Comparison of ENCODE assay signal across 8 cellular contexts in the genomic region with DNA sequence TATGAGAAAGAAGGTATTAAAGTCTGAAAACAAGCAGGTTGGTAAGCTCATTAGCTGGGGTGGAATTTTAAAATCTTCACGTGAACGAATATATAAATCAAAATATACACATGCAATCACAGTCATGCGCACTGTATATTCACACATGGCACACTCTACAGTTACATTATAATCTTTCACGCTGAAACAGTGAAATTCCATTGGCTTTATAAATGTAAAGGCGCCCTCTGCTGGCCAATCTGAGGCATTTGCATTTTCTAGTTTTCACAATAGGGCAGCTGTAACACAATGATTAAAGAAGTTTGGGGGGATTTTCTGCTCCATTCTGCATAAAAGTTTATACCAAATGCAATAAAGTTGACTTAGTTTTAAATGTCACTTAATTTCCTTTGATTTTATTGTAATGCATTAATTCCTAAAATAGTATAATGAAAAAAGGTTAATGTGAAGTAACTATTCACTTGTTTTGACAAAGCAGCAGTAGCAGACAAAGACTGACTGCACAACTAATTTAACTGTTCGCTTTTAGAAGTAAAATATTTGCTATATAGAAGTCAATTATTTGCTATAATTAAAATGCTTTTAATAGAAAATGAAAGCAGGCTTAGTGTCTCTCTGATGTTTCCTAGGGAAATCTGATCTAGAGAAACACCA. TPM values are rescaled to one million over a fixed set of nuclear protein-coding genes. Genes with fewer than 3 reads are reported as not detected.
A peak's percentile ranks its signal among the peaks of the same experiment; 100 is the strongest.
DNase-seq lines count a peak whose midpoint lies in the region; ATAC-seq and TF ChIP-seq lines count a peak whose summit lies in the region.

No MANE protein-coding gene starts in this region.

- TF ChIP-seq CTCF in VCaP (conservative IDR thresholded peaks at IDR 0.05) (peak; percentile 85), right lobe of liver (IDR thresholded peaks at IDR 0.05) (peak; percentile 78 to 95 (median 92))

- intact Hi-C loops in right lobe of liver (cut with DNase I), result no loop called here

- H3K4me3 ChIP-seq in right lobe of liver, result no peak overlapping the region

- ATAC-seq in HG02885 (IDR thresholded peaks at IDR 0.05; ENCODE audit: poor library complexity, unreplicated experiment), result peak; percentile 84
- ATAC-seq in right lobe of liver, result peak; percentile 84 to 90 (median 85)

- 2% methylated on average over 6 of the region's 6 CpGs for WGBS in right lobe of liver (ENCODE audit: insufficient coverage, low coverage, low lambda C conversion rate, missing lambda C conversion rate)

- no peak overlapping the region for H3K27ac ChIP-seq in VCaP
- peak overlapping the region in 2 of 3 donors; percentile 29 to 48 for H3K27ac ChIP-seq in right lobe of liver

- no peak for TF ChIP-seq POLR2A in right lobe of liver (IDR thresholded peaks at IDR 0.05)

- H3K36me3 ChIP-seq in right lobe of liver, result no peaks in the 10 kb centered on the region

- H3K27me3 ChIP-seq in right lobe of liver, result no peaks in the 10 kb centered on the region

- DNase-seq in SIG-M5 treated with dmso at 0.1 percent for 504 hours (lab: John Stamatoyannopoulos, UW; ENCODE audit: unreplicated experiment) (peak; percentile 73), SIG-M5 (lab: John Stamatoyannopoulos, UW) (no peak), NCI-H2081 treated with DMSO at 0.1 percent for 48 hours (lab: John Stamatoyannopoulos, UW) (peak; percentile 34), cerebellar cortex (ENCODE audit: low spot score) (peak; percentile 71), right lobe of liver (peak in 1 of 3 donors; percentile 56)
- peak; percentile 12 to 39 for DNase-seq in stimulated activated CD8-positive, alpha-beta memory T cell treated with anti-CD3 and anti-CD28 coated beads, Interleukin-2, amount 100 ng/mL, for 48 hours (ENCODE audit: low read depth in 2 of 2)

- H3K4me1 ChIP-seq in right lobe of liver, result peaks cover 0 to 11% (median 4%) of the 10 kb centered on the region in 4 donors

- H3K9me3 ChIP-seq in right lobe of liver, result no peaks in the 10 kb centered on the region

RNA-seq across cellular contexts. Expression of a gene that starts 17.2 kb away (rescaled TPM):
- total RNA-seq in right lobe of liver, result 10 to 100 TPM in 5 of 6 experiments, 1 to 10 TPM in 1; 8.8 to 15.6 (median 11.9) TPM

RNA-seq across cellular contexts. Expression of a gene that starts 42.7 kb away (rescaled TPM):
- total RNA-seq in right lobe of liver, result 10 to 100 TPM in 4 of 6 experiments, 1 to 10 TPM in 2; 6.8 to 18.1 (median 10.9) TPM

RNA-seq across cellular contexts. Expression of a gene that starts 58.0 kb away (rescaled TPM):
- under 1 TPM in 4 of 6 experiments, not detected in 2; 0.22 to 0.93 (median 0.55) TPM for total RNA-seq in right lobe of liver
